ENCODE assay signal across 8 cellular contexts in genomic region chr2:197433770-197434438, GRCh38. TPM values are rescaled to one million over a fixed set of nuclear protein-coding genes. Genes with fewer than 3 reads are reported as not detected.
DNase-seq lines count a peak whose midpoint lies in the region; ATAC-seq, FAIRE-seq and TF ChIP-seq lines count a peak whose summit lies in the region.

No MANE protein-coding gene starts in this region.

- H3K4me1 Mint-ChIP-seq in neural progenitor cell: peaks cover 27% of the 10 kb centered on the region

- TF ChIP-seq CTCF in H1 (IDR thresholded peaks at IDR 0.05; ENCODE audit: control extremely low read depth in 1 of 3, insufficient read depth in 1 of 3, low read depth in 1 of 3, low read length in 3 of 3) (no peak), neural progenitor cell (IDR thresholded peaks at IDR 0.05) (no peak), GM10266 (IDR thresholded peaks at IDR 0.05; ENCODE audit: control insufficient read depth, insufficient read depth, low read depth, missing control alignments) (no peak)

- WGBS in H1 (ENCODE audit: extremely low coverage in 1 of 2, insufficient coverage in 1 of 2, insufficient read length in 1 of 2, insufficient replicate concordance in 2 of 2, low coverage in 1 of 2, low lambda C conversion rate in 2 of 2, missing lambda C conversion rate in 1 of 2), 2 experiments: 9% methylated on average over 11 of the region's 11 CpGs; no CpG with 5 or more reads in 1 of the 2 experiments

- H3K36me3 ChIP-seq in H1 (ENCODE audit: control insufficient read depth in 2 of 4, insufficient read depth in 4 of 4, low read length in 3 of 4) (peaks cover 0 to 7% (median 0%) of the 10 kb centered on the region in 4 experiments; a peak in 3 of 8 replicates), neural progenitor cell (no peaks in the 10 kb centered on the region)

- peaks cover 6% of the 10 kb centered on the region; the same call in 1 of the 2 replicates for H3K23me2 ChIP-seq in H1 (ENCODE audit: low read depth, low read length)

- H2BK120ac ChIP-seq in H1 (replicated peaks; ENCODE audit: low read depth, low read length): no peak overlapping the region

- TF ChIP-seq EP300 in H1 (IDR thresholded peaks at IDR 0.05; ENCODE audit: borderline replicate concordance in 1 of 2, low read depth in 2 of 2, low read length in 2 of 2): no peak

- H4K91ac ChIP-seq in H1 (replicated peaks; ENCODE audit: insufficient read length, low read length): no peak overlapping the region

- peaks cover 57 to 70% of the 10 kb centered on the region in 2 experiments for H3K79me2 ChIP-seq in H1 (ENCODE audit: control insufficient read depth in 1 of 2, insufficient read depth in 2 of 2, low read length in 2 of 2)
- H3K79me2 ChIP-seq in neural progenitor cell (ENCODE audit: low read depth): peaks cover 71% of the 10 kb centered on the region

- H3K27me3 ChIP-seq in H1 (replicated peaks in 1 of 4; ENCODE audit: control insufficient read depth in 3 of 4, extremely low read depth in 1 of 4, insufficient read depth in 3 of 4, low read length in 3 of 4) (no peaks in the 10 kb centered on the region), neural progenitor cell (no peaks in the 10 kb centered on the region)

- no peak overlapping the region for H2BK15ac ChIP-seq in H1 (ENCODE audit: low read length)

- H3K14ac ChIP-seq in H1 (ENCODE audit: insufficient read length): no peak overlapping the region

- H2AFZ ChIP-seq in H1 (ENCODE audit: low read length): no peak overlapping the region
- H2AFZ ChIP-seq in neural progenitor cell (replicated peaks): no peak overlapping the region

- H2BK12ac ChIP-seq in H1 (ENCODE audit: low read depth, low read length): no peak overlapping the region

- ATAC-seq in GM18870 (IDR thresholded peaks at IDR 0.05; ENCODE audit: unreplicated experiment): no peak

- H3K23ac ChIP-seq in H1 (ENCODE audit: insufficient read length): no peak overlapping the region

- H2BK5ac ChIP-seq in H1 (ENCODE audit: low read depth, low read length): peak overlapping the region; percentile 99; the same call in 1 of the 2 replicates

- peaks cover 5% of the 10 kb centered on the region; the same call in 1 of the 2 replicates for H3K79me1 ChIP-seq in H1 (ENCODE audit: low read depth, low read length)

- H3K4me3 ChIP-seq in H1 (ENCODE audit: extremely low read depth in 1 of 4, insufficient read depth in 2 of 4, low read depth in 3 of 4, low read length in 4 of 4) (peak overlapping the region; percentile 83 to 100 (median 98)), neural progenitor cell (peak overlapping the region; percentile 96)

- TF ChIP-seq RAD21 in H1 (IDR thresholded peaks at IDR 0.05 in 1 of 2, conservative IDR thresholded peaks at IDR 0.05 in 1 of 2; ENCODE audit: low read depth in 2 of 2, low read length in 2 of 2): no peak

- H3K4me1 ChIP-seq in H1 (replicated peaks in 1 of 4; ENCODE audit: control insufficient read depth in 3 of 4, insufficient read depth in 4 of 4, low read length in 3 of 4) (peaks cover 0 to 5% (median 4%) of the 10 kb centered on the region in 4 experiments; a peak in 4 of 7 replicates), neural progenitor cell (peaks cover 12% of the 10 kb centered on the region)

- no peaks in the 10 kb centered on the region for H3K27me3 Mint-ChIP-seq in neural progenitor cell (ENCODE audit: insufficient read depth, low read depth)

- peaks cover 16% of the 10 kb centered on the region for H3K36me3 Mint-ChIP-seq in neural progenitor cell

- H4K20me1 ChIP-seq in H1 (replicated peaks in 1 of 2; ENCODE audit: control insufficient read depth in 1 of 2, insufficient read depth in 2 of 2, low read length in 2 of 2): peaks cover 13 to 22% of the 10 kb centered on the region in 2 experiments
- peaks cover 56% of the 10 kb centered on the region for H4K20me1 ChIP-seq in neural progenitor cell (ENCODE audit: low read depth)

- peak overlapping the region; percentile 38 for H4K5ac ChIP-seq in H1 (ENCODE audit: insufficient read length, low read depth, low read length)

- FAIRE-seq in H1 (lab: Jason Lieb, UNC): no peak

- no peak overlapping the region for H2AK5ac ChIP-seq in H1 (ENCODE audit: low read depth, low read length)

- H3K4me2 ChIP-seq in H1 (ENCODE audit: insufficient read depth in 1 of 2, low read depth in 2 of 2, low read length in 2 of 2) (peak overlapping the region; percentile 61 to 91), neural progenitor cell (peak overlapping the region; percentile 90)

- H3K9me3 ChIP-seq in H1 (ENCODE audit: insufficient read depth in 2 of 2, low read depth in 1 of 2, low read length in 1 of 2) (no peaks in the 10 kb centered on the region), neural progenitor cell (ENCODE audit: low read depth) (no peaks in the 10 kb centered on the region)

- H3K18ac ChIP-seq in H1 (ENCODE audit: extremely low read depth, low read length): no peak overlapping the region

- DNase-seq in CD1c-positive myeloid dendritic cell (ENCODE audit: extremely low spot score) (peak; percentile 17), NAMALWA (ENCODE audit: low spot score) (peak; percentile 51), H1 (ENCODE audit: low read depth in 1 of 2, low spot score in 2 of 2) (no peak), neural progenitor cell (ENCODE audit: low spot score) (no peak), mesenteric fat pad (ENCODE audit: low spot score) (no peak), 8988T (no peak), GM10266 (ENCODE audit: extremely low spot score) (no peak)

- peak overlapping the region; percentile 94 for H3K4me3 Mint-ChIP-seq in neural progenitor cell

- TF ChIP-seq POLR2A in H1 (IDR thresholded peaks at IDR 0.05; ENCODE audit: control extremely low read depth in 1 of 2, low read depth in 2 of 2, low read length in 2 of 2): no peak; a peak in 1 of 3 replicates

- H3K27ac ChIP-seq in H1 (ENCODE audit: low read depth, low read length) (peak overlapping the region; percentile 99; the same call in 1 of the 2 replicates), neural progenitor cell (peak overlapping the region; percentile 93)

- no peaks in the 10 kb centered on the region for H3F3A ChIP-seq in neural progenitor cell (ENCODE audit: low read depth)

- no peak overlapping the region for H3K4ac ChIP-seq in H1 (replicated peaks; ENCODE audit: insufficient read length, low read depth, low read length)

- CTCF ChIA-PET in H1 (lab: Charles Lee; ENCODE audit: partially characterized antibody): no interaction called here

- no peak overlapping the region for H4K8ac ChIP-seq in H1 (ENCODE audit: extremely low read depth, insufficient read depth, low read length)

- peak overlapping the region; percentile 80 for H3K27ac Mint-ChIP-seq in neural progenitor cell

- H2BK20ac ChIP-seq in H1 (ENCODE audit: low read length): no peak overlapping the region

- H3K9ac ChIP-seq in H1 (replicated peaks in 1 of 4; ENCODE audit: extremely low read depth in 1 of 4, low read depth in 3 of 4, low read length in 3 of 4) (peak overlapping the region; percentile 90 to 100 (median 100)), neural progenitor cell (peak overlapping the region; percentile 98)

- H3K9me3 Mint-ChIP-seq in neural progenitor cell: no peaks in the 10 kb centered on the region

- no peak overlapping the region for H3K56ac ChIP-seq in H1 (replicated peaks; ENCODE audit: insufficient read length, low read depth, low read length)

- POLR2A ChIA-PET in H1 (lab: Charles Lee; ENCODE audit: partially characterized antibody): interaction anchor here (0.7 to 2.7 kb wide), 14 partner anchors 10 to 133 kb away, joined by 3 to 31 read pairs (median 6); partner anchors contain the start of genes COQ10B, HSPD1, HSPE1 and MOB4

TF ChIP-seq in H1, 55 proteins besides CTCF, POLR2A, EP300 and RAD21 (continues in another document):
- no peak for TF ChIP-seq RXRA (IDR thresholded peaks at IDR 0.05; ENCODE audit: insufficient read depth, low read depth, low read length)
- TF ChIP-seq SIX5 (IDR thresholded peaks at IDR 0.05; ENCODE audit: low read depth, low read length): no peak
- no peak for TF ChIP-seq E2F6 (IDR thresholded peaks at IDR 0.05)
- no peak for TF ChIP-seq TBP (IDR thresholded peaks at IDR 0.05; ENCODE audit: low read depth, low read length)
- no peak for TF ChIP-seq MAFK (IDR thresholded peaks at IDR 0.05; ENCODE audit: low read depth, low read length)
- no peak for TF ChIP-seq YY1 (IDR thresholded peaks at IDR 0.05; ENCODE audit: low read depth, low read length)
- no peak for TF ChIP-seq KDM5A (IDR thresholded peaks at IDR 0.05; ENCODE audit: low read length)
- TF ChIP-seq TAF7 (optimal IDR thresholded peaks at IDR 0.05; ENCODE audit: borderline replicate concordance, low read depth, low read length): no peak
- TF ChIP-seq SP4 (IDR thresholded peaks at IDR 0.05; ENCODE audit: low read length): no peak

RNA-seq across cellular contexts. Expression of gene SF3B1, which starts 0.9 kb away (rescaled TPM):
- 294 and 320 TPM in 2 replicates for total RNA-seq in H1 (2021; fragmentation: NEBNext Ultra II Directional; extraction: Animal tissue kit (Norgen Biotek cat#: 25700))
- 189 and 403 TPM in 2 replicates for polyA plus RNA-seq in H1 (2011; rRNA removed)
- polyA plus RNA-seq in H1 (2011; cell fraction: cytosol; rRNA removed): 286 TPM
- 226 TPM for polyA plus RNA-seq in H1 (2011; cell fraction: nucleus; rRNA removed)
- 258 to 408 TPM (median 296 TPM) in 4 replicates for polyA plus RNA-seq in H1 (2012, experiment 1 of 2)
- polyA plus RNA-seq in H1 (2012, experiment 2 of 2): 11.0 TPM
- 175 TPM for polyA plus RNA-seq in H1 (2013, experiment 1 of 2)
- polyA plus RNA-seq in H1 (2013, experiment 2 of 2): 166 TPM
- 526 and 935 TPM in 2 replicates for polyA minus RNA-seq in H1 (2011; rRNA and poly(A)+ RNA removed)
- polyA minus RNA-seq in H1 (2011; cell fraction: cytosol; rRNA and poly(A)+ RNA removed): 141 TPM
- polyA minus RNA-seq in H1 (2011; cell fraction: nucleus; rRNA and poly(A)+ RNA removed): 366 TPM
- total RNA-seq in neural progenitor cell (ENCODE audit: low replicate concordance) (462 and 787 TPM in 2 replicates), mesenteric fat pad (206 TPM)

RNA-seq across cellular contexts. Expression of gene COQ10B, which starts 19.4 kb away (rescaled TPM):
- total RNA-seq in H1 (2021; fragmentation: NEBNext Ultra II Directional; extraction: Animal tissue kit (Norgen Biotek cat#: 25700)): 17.0 and 17.3 TPM in 2 replicates
- 1.7 and 1.9 TPM in 2 replicates for polyA plus RNA-seq in H1 (2011; rRNA removed)
- polyA plus RNA-seq in H1 (2011; cell fraction: cytosol; rRNA removed): 3.1 TPM
- 1.0 TPM for polyA plus RNA-seq in H1 (2011; cell fraction: nucleus; rRNA removed)
- polyA plus RNA-seq in H1 (2012, experiment 1 of 2): 7.1 to 15.7 TPM (median 9.8 TPM) in 4 replicates
- polyA plus RNA-seq in H1 (2012, experiment 2 of 2): 2.0 TPM
- 9.7 TPM for polyA plus RNA-seq in H1 (2013, experiment 1 of 2)
- polyA plus RNA-seq in H1 (2013, experiment 2 of 2): 10.2 TPM
- 2.0 and 4.4 TPM in 2 replicates for polyA minus RNA-seq in H1 (2011; rRNA and poly(A)+ RNA removed)
- polyA minus RNA-seq in H1 (2011; cell fraction: cytosol; rRNA and poly(A)+ RNA removed): 3.2 TPM
- 7.4 TPM for polyA minus RNA-seq in H1 (2011; cell fraction: nucleus; rRNA and poly(A)+ RNA removed)
- total RNA-seq in neural progenitor cell (ENCODE audit: low replicate concordance) (14.0 and 20.1 TPM in 2 replicates), mesenteric fat pad (38.2 TPM)

Comparison
In these comparisons a context has a peak if more than half of its experiments do, and no peak if none do; other contexts are left out.
1. DNase-seq: peak in CD1c-positive myeloid dendritic cell (single experiment) and NAMALWA (single experiment); none in H1 (0 of 2), neural progenitor cell (single experiment), mesenteric fat pad (single experiment), 8988T (single experiment) and GM10266 (single experiment).